Comparison of ENCODE assay signal across 24 cellular contexts in genomic region chr11:97895572-97895971, GRCh38.
"Had no signal": no experiment of that assay in that cellular context is flagged by ENCODE, and none has a peak within 500 bp of the region (broad histone marks: within the 10 kb centered on the region; RNA-seq: fewer than 3 reads in every experiment).

No MANE protein-coding gene starts in this region.

- H3K27me3 ChIP-seq: colonic mucosa, gastrocnemius medialis, ovary, right lobe of liver, thyroid gland, vagina had no signal

- H3K9me3 ChIP-seq: colonic mucosa, gastrocnemius medialis, ovary, psoas muscle, right lobe of liver, thyroid gland, vagina had no signal

- H3K4me3 ChIP-seq: colonic mucosa, gastrocnemius medialis, lung, ovary, psoas muscle, right lobe of liver, thyroid gland, vagina had no signal

- DNase-seq: colonic mucosa; effector CD8-positive, alpha-beta T cell; endodermal cell; foreskin fibroblast; gastrocnemius medialis; head of caudate nucleus; natural killer cell; occipital lobe; ovary; posterior cingulate gyrus; psoas muscle; right lobe of liver; small intestine; stimulated activated CD4-positive, alpha-beta T cell treated with anti-CD3 and anti-CD28 coated beads, Interleukin-15, amount 100 ng/mL, for 24 hours; stimulated activated CD4-positive, alpha-beta T cell treated with anti-CD3 and anti-CD28 coated beads, Interleukin-2, amount 100 ng/mL, for 48 hours; stimulated activated CD8-positive, alpha-beta memory T cell treated with anti-CD3 and anti-CD28 coated beads, Interleukin-4, amount 100 ng/mL, for 48 hours; stimulated activated naive CD4-positive, alpha-beta T cell; stimulated activated naive CD8-positive, alpha-beta T cell treated with anti-CD3 and anti-CD28 coated beads, Interleukin-15, amount 100 ng/mL, for 72 hours; thyroid gland; trophoblast cell had no signal

- ATAC-seq: esophagus mucosa; gastrocnemius medialis; natural killer cell; psoas muscle; stimulated activated naive CD8-positive, alpha-beta T cell treated with anti-CD3 and anti-CD28 coated beads, Interleukin-15, amount 100 ng/mL, for 72 hours had no signal

- H3K4me1 ChIP-seq: colonic mucosa, gastrocnemius medialis, psoas muscle, right lobe of liver, thyroid gland, vagina had no signal

- H3K36me3 ChIP-seq: colonic mucosa, gastrocnemius medialis, ovary, right lobe of liver, thyroid gland, vagina had no signal

- H3K27ac ChIP-seq: colonic mucosa, epithelial cell of prostate, gastrocnemius medialis, ovary, psoas muscle, right lobe of liver, thyroid gland, vagina had no signal
